Comparison of ENCODE assay signal across 1 cellular context in the genomic region with DNA sequence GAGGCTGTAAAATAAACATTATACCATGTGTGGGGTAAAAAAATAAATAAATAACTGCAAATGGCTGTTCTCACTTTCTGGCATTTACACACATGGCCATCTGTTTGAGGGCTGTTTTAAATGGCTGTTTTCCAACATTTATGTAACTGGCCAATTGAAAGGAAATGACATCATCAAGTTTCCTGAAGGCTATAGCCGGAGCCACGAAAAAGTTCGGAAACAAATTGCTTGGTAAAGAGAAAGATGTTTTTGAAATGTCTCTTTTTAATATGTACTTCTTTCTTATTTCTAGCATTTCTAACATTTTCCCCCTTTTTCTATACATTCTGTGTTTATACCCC.
TF ChIP-seq lines count a peak whose summit lies in the region.

No MANE protein-coding gene starts in this region.

TF ChIP-seq in IMR-90, 13 proteins besides CTCF, POLR2A, EP300 and RAD21 (continued from another document):
- TF ChIP-seq, protein P1, sequence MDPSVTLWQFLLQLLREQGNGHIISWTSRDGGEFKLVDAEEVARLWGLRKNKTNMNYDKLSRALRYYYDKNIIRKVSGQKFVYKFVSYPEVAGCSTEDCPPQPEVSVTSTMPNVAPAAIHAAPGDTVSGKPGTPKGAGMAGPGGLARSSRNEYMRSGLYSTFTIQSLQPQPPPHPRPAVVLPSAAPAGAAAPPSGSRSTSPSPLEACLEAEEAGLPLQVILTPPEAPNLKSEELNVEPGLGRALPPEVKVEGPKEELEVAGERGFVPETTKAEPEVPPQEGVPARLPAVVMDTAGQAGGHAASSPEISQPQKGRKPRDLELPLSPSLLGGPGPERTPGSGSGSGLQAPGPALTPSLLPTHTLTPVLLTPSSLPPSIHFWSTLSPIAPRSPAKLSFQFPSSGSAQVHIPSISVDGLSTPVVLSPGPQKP (IDR thresholded peaks at IDR 0.05; ENCODE audit: borderline replicate concordance, low read depth, low read length), result no peak
- TF ChIP-seq CEBPB (IDR thresholded peaks at IDR 0.05; ENCODE audit: low read depth, low read length) (no peak), SMC3 (IDR thresholded peaks at IDR 0.05; ENCODE audit: low read depth, low read length) (no peak)
